In the genomic region with DNA sequence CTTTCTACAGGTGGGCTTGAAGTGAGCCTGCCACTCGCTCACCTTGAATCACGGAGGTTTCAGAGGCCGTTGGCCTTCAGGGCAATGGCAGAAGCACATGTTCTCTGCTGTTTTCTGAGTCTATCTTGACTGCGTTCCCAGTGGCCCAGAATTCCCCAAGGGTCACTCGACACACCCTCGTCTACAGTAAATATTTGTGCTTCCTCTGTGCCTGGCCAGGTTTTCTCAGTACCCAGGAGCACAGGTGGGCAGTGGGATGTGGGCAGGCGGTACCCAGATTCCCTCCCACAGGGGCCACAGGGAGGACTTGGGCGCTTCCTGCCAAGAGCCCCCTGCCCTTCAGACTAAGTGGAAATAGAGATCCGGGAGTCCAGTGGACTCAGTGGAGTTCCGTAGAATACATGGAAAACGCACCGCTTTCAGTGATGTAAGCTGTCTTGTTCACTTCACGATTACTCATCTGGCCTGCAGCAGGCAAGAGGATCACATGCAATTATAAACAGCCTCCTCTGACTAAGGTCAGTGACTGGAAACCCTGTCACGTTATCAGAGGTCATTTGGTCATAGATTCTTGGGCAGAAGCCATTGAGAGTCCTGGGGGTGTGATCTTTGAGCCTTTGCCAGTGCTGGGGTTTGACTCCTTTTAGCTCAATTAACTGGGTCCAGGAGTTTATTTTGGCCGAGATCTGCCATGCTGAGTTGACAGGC, we compare ENCODE assay signal across 8 cellular contexts.
DNase-seq lines count a peak whose midpoint lies in the region; ATAC-seq and TF ChIP-seq lines count a peak whose summit lies in the region.

No MANE protein-coding gene starts in this region.

- peaks cover 77 to 85% of the 10 kb centered on the region in 2 experiments for H3K4me1 Mint-ChIP-seq in H9

- whole genome bisulfite sequencing in H9 (ENCODE audit: extremely low coverage, insufficient read length, low lambda C conversion rate) = no CpG with 5 or more reads among the region's 15 CpGs

- no peak overlapping the region for H2AFZ ChIP-seq in H9 (ENCODE audit: low read length)

- no peak overlapping the region for H4K5ac ChIP-seq in H9 (ENCODE audit: insufficient read length, low read depth, low read length)

- no peak overlapping the region for H2BK120ac ChIP-seq in H9 (ENCODE audit: low read depth, low read length, poor library complexity, severe bottlenecking)

- no peak overlapping the region for H3K27ac ChIP-seq in H9 (ENCODE audit: insufficient read length, low read depth, low read length)

- H3K9ac ChIP-seq in H9 (ENCODE audit: extremely low read depth, insufficient read length, low read length) = no peak overlapping the region

- H2AK5ac ChIP-seq in H9 (ENCODE audit: insufficient read length, low read length) = peak overlapping the region; percentile 13

- peak overlapping the region; percentile 10 to 88 (median 84); a peak in 5 of 7 replicates for H3K27ac Mint-ChIP-seq in H9

- no peaks in the 10 kb centered on the region for H3K79me1 ChIP-seq in H9 (ENCODE audit: insufficient read depth, low read depth, low read length, poor library complexity, severe bottlenecking)

- H2BK5ac ChIP-seq in H9 (ENCODE audit: insufficient read length, low read length) = no peak overlapping the region

- H3K27me3 ChIP-seq in H9 (ENCODE audit: insufficient read depth, low read length) = no peaks in the 10 kb centered on the region

- no peaks in the 10 kb centered on the region for H3K9me3 Mint-ChIP-seq in H9

- no peak overlapping the region for H2BK20ac ChIP-seq in H9 (ENCODE audit: low read depth, low read length, poor library complexity, severe bottlenecking)

- no peak for ATAC-seq in GM21723 (IDR thresholded peaks at IDR 0.05; ENCODE audit: unreplicated experiment)

- H3K23ac ChIP-seq in H9 (ENCODE audit: insufficient read length, low read depth, low read length) = no peak overlapping the region

- no peak overlapping the region for H4K8ac ChIP-seq in H9 (replicated peaks; ENCODE audit: insufficient read length, low read depth, low read length)

- H3K4me1 ChIP-seq in H9 (ENCODE audit: insufficient read depth, low read length) = peaks cover 15% of the 10 kb centered on the region; the same call in 1 of the 2 replicates

- H3K79me2 ChIP-seq in H9 (ENCODE audit: insufficient read depth, low read length) = peaks cover 35% of the 10 kb centered on the region; the same call in 1 of the 2 replicates

- no peak overlapping the region for H3K4me3 Mint-ChIP-seq in H9

- H3K23me2 ChIP-seq in H9 (ENCODE audit: insufficient read length, low read depth, low read length, poor library complexity, severe bottlenecking) = no peaks in the 10 kb centered on the region

- no peak for DNase-seq in H9
- peak; percentile 63 for DNase-seq in SW480 (ENCODE audit: low spot score)
- DNase-seq in glomerular visceral epithelial cell (ENCODE audit: extremely low spot score) = peak; percentile 93
- peak; percentile 60 for DNase-seq in skeletal muscle cell (ENCODE audit: low read depth)
- DNase-seq in activated T-cell treated with anti-CD3 and anti-CD28 coated beads for 4 hours = no peak
- DNase-seq in GM13977 (ENCODE audit: low spot score) = no peak
- no peak for DNase-seq in NCI-H446 treated with DMSO at 0.1 percent for 48 hours (lab: John Stamatoyannopoulos, UW)

- no peak overlapping the region for H3T11ph ChIP-seq in H9 (ENCODE audit: low read length)

- H3K56ac ChIP-seq in H9 (ENCODE audit: insufficient read length, low read depth, low read length) = no peak overlapping the region

- H3K4ac ChIP-seq in H9 (ENCODE audit: low read depth, low read length) = no peak overlapping the region

- in situ Hi-C loops in GM13977 (cut with MboI; ENCODE audit: low pct_unique_long_range_greater_than_20kb, low sequenced_read_pairs, unreplicated experiment) = no loop called here

- H3K36me3 Mint-ChIP-seq in H9 (ENCODE audit: insufficient read depth in 1 of 3, low read depth in 3 of 3) = no peaks in the 10 kb centered on the region

- H4K20me1 ChIP-seq in H9 (ENCODE audit: control insufficient read depth, insufficient read depth, insufficient read length) = no peaks in the 10 kb centered on the region

- peak overlapping the region; percentile 14 for H3K4me2 ChIP-seq in H9 (ENCODE audit: insufficient read depth, insufficient read length, low read length)

- no peak overlapping the region for H4K91ac ChIP-seq in H9 (ENCODE audit: insufficient read length, low read depth, low read length)

- no peaks in the 10 kb centered on the region for H3K9me3 ChIP-seq in H9 (ENCODE audit: control insufficient read depth, low read depth, low read length)

- H3K27me3 Mint-ChIP-seq in H9 (ENCODE audit: low read depth) = no peaks in the 10 kb centered on the region

- H3K4me3 ChIP-seq in skeletal muscle cell (ENCODE audit: low read depth, low read length) = no peak overlapping the region

- H3K18ac ChIP-seq in H9 (ENCODE audit: insufficient read length, low read depth, low read length) = no peak overlapping the region

- H2BK12ac ChIP-seq in H9 (ENCODE audit: insufficient read length, low read depth, low read length) = no peak overlapping the region

- H2BK15ac ChIP-seq in H9 (ENCODE audit: low read depth, low read length) = no peak overlapping the region

- TF ChIP-seq CTCF in H9 (conservative IDR thresholded peaks at IDR 0.05) = no peak
- TF ChIP-seq CTCF in GM13977 (IDR thresholded peaks at IDR 0.05; ENCODE audit: extremely low read depth, insufficient read depth, missing control alignments) = no peak

- peak overlapping the region; percentile 16; the same call in 1 of the 2 replicates for H3K14ac ChIP-seq in H9 (ENCODE audit: insufficient read depth, low read length)

Comparison
In these comparisons a context has a peak if more than half of its experiments do, and no peak if none do; other contexts are left out.
1. DNase-seq: peak in SW480 (single experiment), glomerular visceral epithelial cell (single experiment) and skeletal muscle cell (single experiment); none in H9 (single experiment), activated T-cell treated with anti-CD3 and anti-CD28 coated beads for 4 hours (single experiment), GM13977 (single experiment) and NCI-H446 treated with DMSO at 0.1 percent for 48 hours (single experiment).